ENCODE assay signal across 23 cellular contexts in the genomic region with DNA sequence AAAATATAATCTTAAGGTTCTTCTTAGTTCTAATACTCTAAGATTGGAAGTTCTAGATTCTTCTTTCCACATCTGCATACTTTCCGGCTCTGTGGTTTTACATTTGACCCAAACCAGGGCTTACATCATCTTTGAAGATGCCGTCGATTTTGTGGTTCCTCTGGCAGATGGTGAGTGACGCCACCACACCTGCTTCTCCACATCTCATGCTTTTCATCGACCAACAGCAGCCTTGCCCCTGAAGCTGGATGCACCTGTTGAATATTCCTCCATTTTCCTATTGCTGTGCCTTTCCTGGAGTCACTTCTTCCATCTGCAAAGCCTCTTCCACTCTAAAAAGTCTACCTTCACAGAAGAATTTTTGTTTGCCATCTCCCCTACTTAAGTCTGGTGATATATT.
DNase-seq lines count a peak whose midpoint lies in the region; ATAC-seq, FAIRE-seq and TF ChIP-seq lines count a peak whose summit lies in the region.
"Had no signal": no experiment of that assay in that cellular context is flagged by ENCODE, and none has a peak within 500 bp of the region (broad histone marks: within the 10 kb centered on the region; RNA-seq: fewer than 3 reads in every experiment).

No MANE protein-coding gene starts in this region.

- FAIRE-seq in K562 (lab: Jason Lieb, UNC) = peak; percentile 23
- FAIRE-seq: endothelial cell of umbilical vein had no signal

- no peak overlapping the region for H3K18ac ChIP-seq in neuronal stem cell (ENCODE audit: low read length)

- intact Hi-C loops in CD4-positive, alpha-beta T cell (cut with DNase I, micrococcal nuclease) = no loop called here
- intact Hi-C loops in K562 (cut with micrococcal nuclease) = no loop called here

- no peak overlapping the region for H3K9ac ChIP-seq in K562 (ENCODE audit: insufficient read depth in 1 of 2, low read depth in 2 of 2, low read length in 2 of 2)
- H3K9ac ChIP-seq in neuronal stem cell (ENCODE audit: low read depth, low read length, poor library complexity) = no peak overlapping the region

- H3K27ac ChIP-seq in CD4-positive, CD25-positive, alpha-beta regulatory T cell (ENCODE audit: insufficient read depth, low read length, poor library complexity, severe bottlenecking) = no peak overlapping the region
- H3K27ac ChIP-seq in CD4-positive, alpha-beta T cell (ENCODE audit: low read depth, low read length) = no peak overlapping the region
- H3K27ac ChIP-seq in SJCRH30 = peak overlapping the region; percentile 33; the same call in 1 of the 2 replicates
- H3K27ac ChIP-seq in K562 (ENCODE audit: extremely low read depth, low read depth, low read length) = no peak overlapping the region
- no peak overlapping the region for H3K27ac ChIP-seq in neuronal stem cell (replicated peaks; ENCODE audit: low read length)
- H3K27ac ChIP-seq: cardiac muscle cell, PC-9, tibial nerve had no signal

- peaks cover 87% of the 10 kb centered on the region for H3K36me3 Mint-ChIP-seq in CD4-positive, CD25-positive, alpha-beta regulatory T cell
- H3K36me3 Mint-ChIP-seq in CD4-positive, alpha-beta T cell (ENCODE audit: low read depth) = peaks cover 99% of the 10 kb centered on the region

- H2BK120ac ChIP-seq in neuronal stem cell (ENCODE audit: low read depth, low read length) = no peak overlapping the region

- peaks cover 12 to 22% (median 17%) of the 10 kb centered on the region in 4 donors for H3K4me1 Mint-ChIP-seq in CD4-positive, CD25-positive, alpha-beta regulatory T cell
- H3K4me1 Mint-ChIP-seq in CD4-positive, alpha-beta T cell (ENCODE audit: low read depth) = peaks cover 21% of the 10 kb centered on the region

- no peak overlapping the region for H2BK5ac ChIP-seq in neuronal stem cell (ENCODE audit: low read length)

- H4K91ac ChIP-seq in neuronal stem cell (ENCODE audit: low read depth, low read length, poor library complexity) = no peak overlapping the region

- H3K36me3 ChIP-seq in CD4-positive, CD25-positive, alpha-beta regulatory T cell (ENCODE audit: control insufficient read depth, insufficient read depth, low read length) = peaks cover 99% of the 10 kb centered on the region
- H3K36me3 ChIP-seq in SJCRH30 (no peaks in the 10 kb centered on the region), K562 (ENCODE audit: control insufficient read depth, insufficient read depth, low read length) (peaks cover 11% of the 10 kb centered on the region), neuronal stem cell (replicated peaks in 1 of 2; ENCODE audit: control insufficient read depth in 2 of 2, insufficient read depth in 2 of 2, low read length in 2 of 2) (no peaks in the 10 kb centered on the region)
- H3K36me3 ChIP-seq: cardiac muscle cell, tibial nerve had no signal

- POLR2A ChIA-PET in CD4-positive, alpha-beta T cell (lab: Charles Lee) = no interaction called here
- POLR2A ChIA-PET in K562 (lab: Yijun Ruan, JAX) = interaction anchor here (1.3 kb wide), 1 partner anchor 10 kb away, joined by 5 read pairs; no protein-coding TSS in a partner anchor

- no peak overlapping the region for H3K4me3 ChIP-seq in CD4-positive, CD25-positive, alpha-beta regulatory T cell (ENCODE audit: low read depth, low read length)
- H3K4me3 ChIP-seq in SJCRH30 = no peak overlapping the region
- H3K4me3 ChIP-seq in K562 = no peak overlapping the region
- H3K4me3 ChIP-seq in neuronal stem cell (ENCODE audit: low read length in 2 of 2) = no peak overlapping the region
- H3K4me3 ChIP-seq: cardiac muscle cell, PC-9, tibial nerve had no signal

- no peaks in the 10 kb centered on the region for H4K20me1 ChIP-seq in K562 (replicated peaks; ENCODE audit: control insufficient read depth, insufficient read depth, low read length)

- H3K9me3 ChIP-seq in CD4-positive, CD25-positive, alpha-beta regulatory T cell (ENCODE audit: control insufficient read depth in 2 of 2, low read length in 2 of 2) = no peaks in the 10 kb centered on the region
- H3K9me3 ChIP-seq in CD4-positive, alpha-beta T cell (ENCODE audit: control insufficient read depth, low read length) = no peaks in the 10 kb centered on the region
- no peaks in the 10 kb centered on the region for H3K9me3 ChIP-seq in SJCRH30 (replicated peaks)
- no peaks in the 10 kb centered on the region for H3K9me3 ChIP-seq in K562 (replicated peaks; ENCODE audit: control insufficient read depth, insufficient read depth, low read depth, low read length)
- peaks cover 0 to 5% of the 10 kb centered on the region in 2 donors for H3K9me3 ChIP-seq in neuronal stem cell (replicated peaks in 1 of 2; ENCODE audit: control insufficient read depth in 2 of 2, insufficient read depth in 1 of 2, low read depth in 1 of 2, low read length in 2 of 2)

- no peaks in the 10 kb centered on the region for H3K79me2 ChIP-seq in K562 (ENCODE audit: control insufficient read depth, insufficient read depth, low read length)

- CTCF ChIA-PET in CD4-positive, alpha-beta T cell (lab: Charles Lee) = no interaction called here
- CTCF ChIA-PET in K562 (lab: Yijun Ruan, JAX; ENCODE audit: low intra/inter-chr PET ratio) = no interaction called here

- peaks cover 0 to 10% (median 2%) of the 10 kb centered on the region in 7 donors for H3K9me3 Mint-ChIP-seq in CD4-positive, CD25-positive, alpha-beta regulatory T cell
- H3K9me3 Mint-ChIP-seq in CD4-positive, alpha-beta T cell = peaks cover 2% of the 10 kb centered on the region

- no peak overlapping the region for H2BK12ac ChIP-seq in neuronal stem cell (ENCODE audit: low read length)

- H2AFZ ChIP-seq in K562 (ENCODE audit: low read depth, low read length) (no peak overlapping the region), neuronal stem cell (ENCODE audit: low read length) (no peak overlapping the region)
- H2AFZ ChIP-seq: PC-9 had no signal

- no peak overlapping the region for H4K8ac ChIP-seq in neuronal stem cell (ENCODE audit: low read depth, low read length)

- H3K14ac ChIP-seq in neuronal stem cell (ENCODE audit: low read length) = no peak overlapping the region

- H3K27me3 ChIP-seq in CD4-positive, CD25-positive, alpha-beta regulatory T cell (ENCODE audit: control insufficient read depth, insufficient read depth, low read length) = no peaks in the 10 kb centered on the region
- H3K27me3 ChIP-seq in CD4-positive, alpha-beta T cell (ENCODE audit: control insufficient read depth, insufficient read depth, low read length) = no peaks in the 10 kb centered on the region
- H3K27me3 ChIP-seq in SJCRH30 (no peaks in the 10 kb centered on the region), K562 (ENCODE audit: control insufficient read depth in 2 of 2, insufficient read depth in 2 of 2, low read length in 2 of 2) (no peaks in the 10 kb centered on the region), neuronal stem cell (ENCODE audit: control insufficient read depth in 3 of 3, insufficient read depth in 3 of 3, low read depth in 1 of 3, low read length in 3 of 3) (no peaks in the 10 kb centered on the region)
- H3K27me3 ChIP-seq: cardiac muscle cell, tibial nerve had no signal

- H3K79me1 ChIP-seq in neuronal stem cell (ENCODE audit: low read depth, low read length) = no peaks in the 10 kb centered on the region

- H3K27ac Mint-ChIP-seq in CD4-positive, CD25-positive, alpha-beta regulatory T cell = peak overlapping the region in 2 of 3 donors; percentile 13 to 72
- peak overlapping the region; percentile 6 for H3K27ac Mint-ChIP-seq in CD4-positive, alpha-beta T cell
- H3K27ac Mint-ChIP-seq: dendritic cell treated with granulocyte-macrophage colony-stimulating factor and Interleukin-4, amounts not matched to agents 40 ng/mL and 50 ng/mL, for 4 days had no signal

- H2BK15ac ChIP-seq in neuronal stem cell (ENCODE audit: low read length) = no peak overlapping the region

- TF ChIP-seq EP300 in K562 (IDR thresholded peaks at IDR 0.05; ENCODE audit: low read length) = no peak

- H2AK5ac ChIP-seq in neuronal stem cell (ENCODE audit: low read depth, low read length) = no peak overlapping the region

- no peaks in the 10 kb centered on the region for H3K9me1 ChIP-seq in K562 (ENCODE audit: control insufficient read depth, insufficient read depth, low read length)

- in situ Hi-C loops in K562 (cut with MboI) = no loop called here

- ATAC-seq in CD4-positive, CD25-positive, alpha-beta regulatory T cell (ENCODE audit: low read depth in 2 of 2) = no peak
- ATAC-seq in CD4-positive, alpha-beta T cell (ENCODE audit: poor library complexity) = peak; percentile 29
- no peak for ATAC-seq in K562
- no peak for ATAC-seq in GM21360 (IDR thresholded peaks at IDR 0.05; ENCODE audit: unreplicated experiment)
- ATAC-seq: HCT116, left cardiac atrium had no signal

- WGBS in K562 (ENCODE audit: insufficient coverage, low coverage, missing lambda C conversion rate) = 81% methylated on average over 5 of the region's 5 CpGs
- no CpG with 5 or more reads among the region's 5 CpGs for WGBS in neuronal stem cell (ENCODE audit: extremely low coverage in 2 of 2, insufficient read length in 2 of 2, insufficient replicate concordance in 1 of 2), 2 donors

- TF ChIP-seq RAD21 in K562 (CRISPR knock-in tag; conservative IDR thresholded peaks at IDR 0.05 in 1 of 2, IDR thresholded peaks at IDR 0.05 in 1 of 2) = no peak

- no peak for DNase-seq in CD4-positive, CD25-positive, alpha-beta regulatory T cell
- no peak for DNase-seq in CD4-positive, alpha-beta T cell
- peak; percentile 57 to 68 for DNase-seq in SJCRH30
- no peak for DNase-seq in K562 (ENCODE audit: extremely low read depth in 1 of 4, low spot score in 3 of 4)
- DNase-seq in erythroblast (lab: John Stamatoyannopoulos, UW) = no peak
- no peak for DNase-seq in neuronal stem cell (ENCODE audit: low spot score)
- DNase-seq: activated gamma-delta T cell; anterior cingulate cortex; DMS53; KBM-7; left cardiac atrium; NCI-H1048; NCI-H2081; PC-9; SHP77 treated with DMSO at 0.1 percent for 48 hours; stimulated activated CD4-positive, alpha-beta T cell treated with anti-CD3 and anti-CD28 coated beads, Interleukin-4, amount 100 ng/mL, for 1 hour; stimulated activated naive CD4-positive, alpha-beta T cell treated with Interleukin-2 at 50 U/mL for 16 hours had no signal

- H3K4me2 ChIP-seq in K562 (ENCODE audit: insufficient read depth, low read length) (no peak overlapping the region), neuronal stem cell (ENCODE audit: insufficient read depth, low read length, poor library complexity, severe bottlenecking) (no peak overlapping the region)
- H3K4me2 ChIP-seq: PC-9 had no signal

- H3K4ac ChIP-seq in neuronal stem cell (ENCODE audit: low read length) = no peak overlapping the region

- peak overlapping the region in 1 of 4 donors; percentile 51 for H3K4me3 Mint-ChIP-seq in CD4-positive, CD25-positive, alpha-beta regulatory T cell
- H3K4me3 Mint-ChIP-seq in CD4-positive, alpha-beta T cell = no peak overlapping the region
- H3K4me3 Mint-ChIP-seq: dendritic cell treated with granulocyte-macrophage colony-stimulating factor and Interleukin-4, amounts not matched to agents 40 ng/mL and 50 ng/mL, for 4 days had no signal

- no peak for TF ChIP-seq POLR2A in K562 (conservative IDR thresholded peaks at IDR 0.05)
- no peak for TF ChIP-seq POLR2A in erythroblast (IDR thresholded peaks at IDR 0.05; ENCODE audit: low read length)

- TF ChIP-seq CTCF in CD4-positive, alpha-beta T cell (IDR thresholded peaks at IDR 0.05) = no peak
- TF ChIP-seq CTCF in K562 (IDR thresholded peaks at IDR 0.05 in 2 of 3, conservative IDR thresholded peaks at IDR 0.05 in 1 of 3; ENCODE audit: insufficient read depth in 2 of 3, low read depth in 1 of 3, low read length in 3 of 3) = no peak

- H3K4me1 ChIP-seq in CD4-positive, CD25-positive, alpha-beta regulatory T cell (ENCODE audit: control insufficient read depth, insufficient read depth, low read length, poor library complexity, severe bottlenecking) = no peaks in the 10 kb centered on the region
- H3K4me1 ChIP-seq in SJCRH30 = peaks cover 6% of the 10 kb centered on the region; the same call in 1 of the 2 replicates
- H3K4me1 ChIP-seq in K562 (replicated peaks in 1 of 2; ENCODE audit: control insufficient read depth in 2 of 2, insufficient read depth in 2 of 2, low read length in 2 of 2) = no peaks in the 10 kb centered on the region
- no peaks in the 10 kb centered on the region for H3K4me1 ChIP-seq in neuronal stem cell (ENCODE audit: control insufficient read depth in 2 of 2, insufficient read depth in 1 of 2, low read depth in 1 of 2, low read length in 2 of 2)
- H3K4me1 ChIP-seq: tibial nerve had no signal

- no TSS peak for BruUV-seq in K562 (replicated peaks; lab: Mats Ljungman, UMichigan)

- no peak overlapping the region for H3K23ac ChIP-seq in neuronal stem cell (ENCODE audit: low read depth, low read length, poor library complexity)

- H3K27me3 Mint-ChIP-seq in CD4-positive, CD25-positive, alpha-beta regulatory T cell = no peaks in the 10 kb centered on the region
- H3K27me3 Mint-ChIP-seq in CD4-positive, alpha-beta T cell = no peaks in the 10 kb centered on the region
- H3K27me3 Mint-ChIP-seq: dendritic cell treated with granulocyte-macrophage colony-stimulating factor and Interleukin-4, amounts not matched to agents 40 ng/mL and 50 ng/mL, for 4 days had no signal

Comparison
In these comparisons a context has a peak if more than half of its experiments do, and no peak if none do; other contexts are left out.
1. DNase-seq: peak in SJCRH30 (2 of 2); none in CD4-positive, CD25-positive, alpha-beta regulatory T cell (0 of 3), CD4-positive, alpha-beta T cell (0 of 10), K562 (0 of 4), erythroblast (0 of 2) and neuronal stem cell (single experiment).